ENCODE assay signal across 11 cellular contexts in the genomic region with DNA sequence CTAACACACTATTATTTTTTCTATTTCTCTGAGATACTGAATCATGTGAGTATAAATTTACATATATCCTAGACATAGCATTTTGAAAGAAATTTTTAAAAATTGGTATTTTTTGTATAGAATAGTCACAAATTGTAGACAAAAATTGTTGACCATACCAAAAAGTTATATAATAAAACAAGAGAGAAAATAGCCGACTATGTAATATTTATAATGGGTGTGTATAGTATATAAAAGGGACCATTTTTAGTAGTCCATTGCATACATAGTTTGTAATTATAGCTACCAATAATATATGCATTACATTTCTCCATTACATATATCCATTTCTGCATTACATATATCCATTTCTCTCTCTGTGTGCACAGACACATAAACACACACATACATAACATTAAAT.
"Had no signal": no experiment of that assay in that cellular context is flagged by ENCODE, and none has a peak within 500 bp of the region (broad histone marks: within the 10 kb centered on the region; RNA-seq: fewer than 3 reads in every experiment).

No MANE protein-coding gene starts in this region.

- H3K9me3 ChIP-seq: HAP-1 had no signal

- H3K4me2 ChIP-seq: GM23338 had no signal

- DNase-seq: GM23248, GOT3, H7, H9, HCEC 1CT, HFFc6 had no signal

- FAIRE-seq: H1, H54 had no signal

- H3K36me3 ChIP-seq: HAP-1 had no signal

- H2AFZ ChIP-seq: GM23248, GM23338 had no signal

- H3K9ac ChIP-seq: GM23248 had no signal

- ATAC-seq: GM23338, HCT116 had no signal

- H3K4me3 ChIP-seq: GM23248, GM23338, HAP-1 had no signal

- H3K27ac ChIP-seq: GM23248 had no signal

- H3K4me1 ChIP-seq: HAP-1 had no signal
